Comparison of ENCODE assay signal across 37 cellular contexts in the genomic region with DNA sequence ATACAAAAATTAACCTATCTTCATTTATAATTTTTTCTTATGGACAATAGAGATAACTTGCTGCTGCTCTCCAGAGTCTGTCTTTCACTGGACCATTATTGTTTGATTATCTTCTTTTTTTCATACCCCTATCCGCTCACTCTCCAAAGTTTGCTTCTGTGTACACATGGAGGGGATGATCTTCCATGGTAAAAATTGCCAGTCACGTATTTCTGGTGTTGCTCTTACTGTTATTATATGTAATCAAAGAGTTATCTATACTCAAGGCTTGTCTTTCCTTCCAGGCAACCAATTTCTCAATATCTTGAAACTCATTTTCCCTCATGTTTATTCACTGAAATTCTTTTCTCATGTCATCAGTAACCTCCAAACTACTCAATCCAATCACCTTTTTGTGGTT.
"Had no signal": no experiment of that assay in that cellular context is flagged by ENCODE, and none has a peak within 500 bp of the region (broad histone marks: within the 10 kb centered on the region; RNA-seq: fewer than 3 reads in every experiment).

No MANE protein-coding gene starts in this region.

- H3K9me3 Mint-ChIP-seq: activated naive CD4-positive, alpha-beta T cell treated with anti-CD3 and anti-CD28 coated beads, Interleukin-2, amount 10 ng/mL, durations not matched to agents 7 days and 5 days; activated T-cell treated with anti-CD3 and anti-CD28 coated beads, Interleukin-2, amount 50 U/mL, for 24 hours; activated T-helper 2 cell treated with anti-CD3 and anti-CD28 coated beads, Interferon-gamma antibody, Interleukin-2, Interleukin-4, amounts not matched to agents 10 μg/mL and 5 μg/mL and 100 μg/mL, durations not matched to agents 14 hours and 24 hours and 36 hours; central memory CD8-positive, alpha-beta T cell had no signal

- H3K27me3 Mint-ChIP-seq: activated B cell treated with CpG ODN at 0.5 μM for 24 hours; activated CD4-positive, alpha-beta memory T cell treated with anti-CD3 and anti-CD28 coated beads, Interleukin-2, amount 10 ng/mL, durations not matched to agents 7 days and 5 days; activated CD8-positive, alpha-beta memory T cell treated with anti-CD3 and anti-CD28 coated beads, Interleukin-2, amount 10 ng/mL, durations not matched to agents 7 days and 5 days; activated naive CD4-positive, alpha-beta T cell treated with anti-CD3 and anti-CD28 coated beads, Interleukin-2, amount 10 ng/mL, durations not matched to agents 7 days and 5 days; activated naive CD4-positive, alpha-beta T cell treated with anti-CD3 and anti-CD28 coated beads, Interleukin-2, amount 50 U/mL, for 24 hours; activated T-cell treated with anti-CD3 and anti-CD28 coated beads, Interleukin-2, amount 50 U/mL, for 24 hours; central memory CD8-positive, alpha-beta T cell had no signal

- H3K27me3 ChIP-seq: ascending aorta, cardiac muscle cell had no signal

- H3K36me3 ChIP-seq: ascending aorta, cardiac muscle cell had no signal

- ATAC-seq: activated CD4-positive, alpha-beta T cell treated with anti-CD3 and anti-CD28 coated beads for 36 hours; activated CD8-positive, alpha-beta memory T cell treated with anti-CD3 and anti-CD28 coated beads, Interleukin-2, amount 10 ng/mL, durations not matched to agents 7 days and 5 days; activated CD8-positive, alpha-beta T cell treated with anti-CD3 and anti-CD28 coated beads, Interleukin-2, amount 10 ng/mL, durations not matched to agents 7 days and 5 days; activated naive CD8-positive, alpha-beta T cell treated with anti-CD3 and anti-CD28 coated beads, Interleukin-2, amount 50 U/mL, for 24 hours had no signal

- H3K27ac Mint-ChIP-seq: activated B cell treated with CpG ODN at 0.5 μM for 24 hours; activated CD4-positive, alpha-beta memory T cell treated with anti-CD3 and anti-CD28 coated beads, Interleukin-2, amount 10 ng/mL, durations not matched to agents 7 days and 5 days; activated CD4-positive, alpha-beta T cell treated with anti-CD3 and anti-CD28 coated beads for 36 hours; activated CD4-positive, alpha-beta T cell treated with anti-CD3 and anti-CD28 coated beads, Interleukin-2, amount 10 ng/mL, durations not matched to agents 7 days and 5 days; activated CD8-positive, alpha-beta memory T cell treated with anti-CD3 and anti-CD28 coated beads, Interleukin-2, amount 10 ng/mL, durations not matched to agents 7 days and 5 days; activated CD8-positive, alpha-beta T cell treated with anti-CD3 and anti-CD28 coated beads, Interleukin-2, amount 10 ng/mL, durations not matched to agents 7 days and 5 days; activated naive CD4-positive, alpha-beta T cell treated with anti-CD3 and anti-CD28 coated beads, Interleukin-2, amount 10 ng/mL, durations not matched to agents 7 days and 5 days; activated naive CD4-positive, alpha-beta T cell treated with anti-CD3 and anti-CD28 coated beads, Interleukin-2, amount 50 U/mL, for 24 hours; activated naive CD8-positive, alpha-beta T cell; activated naive CD8-positive, alpha-beta T cell treated with anti-CD3 and anti-CD28 coated beads, Interleukin-2, amount 10 ng/mL, durations not matched to agents 7 days and 5 days; activated naive CD8-positive, alpha-beta T cell treated with anti-CD3 and anti-CD28 coated beads, Interleukin-2, amount 50 U/mL, for 24 hours; activated T-cell treated with anti-CD3 and anti-CD28 coated beads, Interleukin-2, amount 50 U/mL, for 24 hours; activated T-helper 2 cell treated with anti-CD3 and anti-CD28 coated beads, Interferon-gamma antibody, Interleukin-2, Interleukin-4, amounts not matched to agents 10 μg/mL and 5 μg/mL and 100 μg/mL, durations not matched to agents 14 hours and 24 hours and 36 hours; brain; T-helper 1 cell treated with Interleukin-12 subunit alpha and Interleukin-12 subunit beta and Interleukin-4 antibody, amounts not matched to agents 30 μg/mL and 1 μg/mL, for 36 hours; T-helper 2 cell treated with Interferon-gamma antibody and Interleukin-4, amounts not matched to agents 5 μg/mL and 100 μg/mL, for 36 hours had no signal

- H3K9me3 ChIP-seq: ascending aorta had no signal

- H3K4me3 Mint-ChIP-seq: activated B cell treated with CpG ODN at 0.5 μM for 24 hours; activated CD4-positive, alpha-beta memory T cell treated with anti-CD3 and anti-CD28 coated beads, Interleukin-2, amount 10 ng/mL, durations not matched to agents 7 days and 5 days; activated CD4-positive, alpha-beta T cell treated with anti-CD3 and anti-CD28 coated beads for 36 hours; activated CD4-positive, alpha-beta T cell treated with anti-CD3 and anti-CD28 coated beads, Interleukin-2, amount 10 ng/mL, durations not matched to agents 7 days and 5 days; activated CD8-positive, alpha-beta memory T cell treated with anti-CD3 and anti-CD28 coated beads, Interleukin-2, amount 10 ng/mL, durations not matched to agents 7 days and 5 days; activated CD8-positive, alpha-beta T cell treated with anti-CD3 and anti-CD28 coated beads, Interleukin-2, amount 10 ng/mL, durations not matched to agents 7 days and 5 days; activated naive CD4-positive, alpha-beta T cell treated with anti-CD3 and anti-CD28 coated beads, Interleukin-2, amount 10 ng/mL, durations not matched to agents 7 days and 5 days; activated naive CD4-positive, alpha-beta T cell treated with anti-CD3 and anti-CD28 coated beads, Interleukin-2, amount 50 U/mL, for 24 hours; activated naive CD8-positive, alpha-beta T cell; activated naive CD8-positive, alpha-beta T cell treated with anti-CD3 and anti-CD28 coated beads, Interleukin-2, amount 10 ng/mL, durations not matched to agents 7 days and 5 days; activated naive CD8-positive, alpha-beta T cell treated with anti-CD3 and anti-CD28 coated beads, Interleukin-2, amount 50 U/mL, for 24 hours; activated T-cell treated with anti-CD3 and anti-CD28 coated beads, Interleukin-2, amount 50 U/mL, for 24 hours; brain; central memory CD8-positive, alpha-beta T cell; T-helper 1 cell treated with Interleukin-12 subunit alpha and Interleukin-12 subunit beta and Interleukin-4 antibody, amounts not matched to agents 30 μg/mL and 1 μg/mL, for 36 hours; T-helper 2 cell treated with Interferon-gamma antibody and Interleukin-4, amounts not matched to agents 5 μg/mL and 100 μg/mL, for 36 hours had no signal

- H3K36me3 Mint-ChIP-seq: activated CD8-positive, alpha-beta memory T cell treated with anti-CD3 and anti-CD28 coated beads, Interleukin-2, amount 10 ng/mL, durations not matched to agents 7 days and 5 days; activated naive CD4-positive, alpha-beta T cell treated with anti-CD3 and anti-CD28 coated beads, Interleukin-2, amount 10 ng/mL, durations not matched to agents 7 days and 5 days; activated naive CD8-positive, alpha-beta T cell; activated naive CD8-positive, alpha-beta T cell treated with anti-CD3 and anti-CD28 coated beads, Interleukin-2, amount 10 ng/mL, durations not matched to agents 7 days and 5 days; brain had no signal

- H3K4me3 ChIP-seq: ascending aorta, cardiac muscle cell had no signal

- FAIRE-seq: bronchial epithelial cell, TTC549 had no signal

- DNase-seq: activated B cell treated with CpG ODN at 0.5 μM for 24 hours; activated CD4-positive, alpha-beta memory T cell treated with anti-CD3 and anti-CD28 coated beads, Interleukin-2, amount 10 ng/mL, durations not matched to agents 7 days and 5 days; activated CD4-positive, alpha-beta T cell treated with anti-CD3 and anti-CD28 coated beads for 1 hour; activated CD4-positive, alpha-beta T cell treated with anti-CD3 and anti-CD28 coated beads for 36 hours; activated CD4-positive, alpha-beta T cell treated with anti-CD3 and anti-CD28 coated beads for 48 hours; activated CD4-positive, alpha-beta T cell treated with anti-CD3 and anti-CD28 coated beads, Interleukin-2, amount 10 ng/mL, durations not matched to agents 7 days and 5 days; activated CD4-positive, alpha-beta T cell treated with anti-CD3 and anti-CD28 coated beads, Interleukin-2, amount 50 U/mL, for 48 hours; activated CD8-positive, alpha-beta memory T cell treated with anti-CD3 and anti-CD28 coated beads for 24 hours; activated CD8-positive, alpha-beta memory T cell treated with anti-CD3 and anti-CD28 coated beads, Interleukin-2, amount 10 ng/mL, durations not matched to agents 7 days and 5 days; activated CD8-positive, alpha-beta memory T cell treated with anti-CD3 and anti-CD28 coated beads, Interleukin-2, amount 50 U/mL, for 48 hours; activated CD8-positive, alpha-beta T cell treated with anti-CD3 and anti-CD28 coated beads, Interleukin-2, amount 10 ng/mL, durations not matched to agents 7 days and 5 days; activated effector memory CD4-positive, alpha-beta T cell treated with Interleukin-2 at 50 U/mL for 16 hours; activated gamma-delta T cell; activated naive CD4-positive, alpha-beta T cell treated with anti-CD3 and anti-CD28 coated beads, Interleukin-2, amount 10 ng/mL, durations not matched to agents 7 days and 5 days; activated naive CD4-positive, alpha-beta T cell treated with Interleukin-2 at 50 U/mL for 16 hours; activated naive CD8-positive, alpha-beta T cell treated with anti-CD3 and anti-CD28 coated beads, Interleukin-2, amount 10 ng/mL, durations not matched to agents 7 days and 5 days; activated naive CD8-positive, alpha-beta T cell treated with anti-CD3 and anti-CD28 coated beads, Interleukin-2, amount 50 U/mL, for 24 hours; activated T-cell treated with anti-CD3 and anti-CD28 coated beads, Interleukin-2, amount 50 U/mL, for 24 hours; amygdala; anterior cingulate cortex; caudate nucleus; cerebellar nuclear complex; T-helper 1 cell; T-helper 2 cell; T-helper 9 cell had no signal

- H3K27ac ChIP-seq: ascending aorta, cardiac muscle cell, VCaP had no signal

- H3K4me1 ChIP-seq: ascending aorta had no signal

- H3K4me1 Mint-ChIP-seq: activated B cell treated with CpG ODN at 0.5 μM for 24 hours; activated CD4-positive, alpha-beta memory T cell treated with anti-CD3 and anti-CD28 coated beads, Interleukin-2, amount 10 ng/mL, durations not matched to agents 7 days and 5 days; activated CD4-positive, alpha-beta T cell treated with anti-CD3 and anti-CD28 coated beads for 36 hours; activated CD4-positive, alpha-beta T cell treated with anti-CD3 and anti-CD28 coated beads, Interleukin-2, amount 10 ng/mL, durations not matched to agents 7 days and 5 days; activated CD8-positive, alpha-beta memory T cell treated with anti-CD3 and anti-CD28 coated beads, Interleukin-2, amount 10 ng/mL, durations not matched to agents 7 days and 5 days; activated naive CD4-positive, alpha-beta T cell treated with anti-CD3 and anti-CD28 coated beads, Interleukin-2, amount 10 ng/mL, durations not matched to agents 7 days and 5 days; activated naive CD4-positive, alpha-beta T cell treated with anti-CD3 and anti-CD28 coated beads, Interleukin-2, amount 50 U/mL, for 24 hours; activated naive CD8-positive, alpha-beta T cell treated with anti-CD3 and anti-CD28 coated beads, Interleukin-2, amount 10 ng/mL, durations not matched to agents 7 days and 5 days; activated naive CD8-positive, alpha-beta T cell treated with anti-CD3 and anti-CD28 coated beads, Interleukin-2, amount 50 U/mL, for 24 hours; brain had no signal
